ENCODE assay signal across 10 cellular contexts in genomic region chr5:14728109-14728938, GRCh38.
A peak's percentile ranks its signal among the peaks of the same experiment; 100 is the strongest.
DNase-seq lines count a peak whose midpoint lies in the region; ATAC-seq, FAIRE-seq and TF ChIP-seq lines count a peak whose summit lies in the region.
"Had no signal": no experiment of that assay in that cellular context is flagged by ENCODE, and none has a peak within 500 bp of the region (broad histone marks: within the 10 kb centered on the region; RNA-seq: fewer than 3 reads in every experiment).

No MANE protein-coding gene starts in this region.

- ATAC-seq in activated naive CD4-positive, alpha-beta T cell treated with anti-CD3 and anti-CD28 coated beads, Interleukin-2, amount 50 U/mL, for 72 hours, result no peak
- no peak for ATAC-seq in GM21447 (IDR thresholded peaks at IDR 0.05; ENCODE audit: unreplicated experiment)

- H2AFZ ChIP-seq in H1 (ENCODE audit: low read length), result peak overlapping the region; percentile 18; the same call in 1 of the 2 replicates

- H3K36me3 Mint-ChIP-seq in activated naive CD4-positive, alpha-beta T cell treated with anti-CD3 and anti-CD28 coated beads, Interleukin-2, amount 50 U/mL, for 24 hours, result peaks cover 16% of the 10 kb centered on the region
- H3K36me3 Mint-ChIP-seq in activated naive CD4-positive, alpha-beta T cell treated with anti-CD3 and anti-CD28 coated beads, Interleukin-2, amount 50 U/mL, for 72 hours, result peaks cover 0 to 35% of the 10 kb centered on the region in 2 donors

- 0 out of 2 replicates have a peak, but pooled peaks cover 3% of the 10 kb centered on the region for H3K23me2 ChIP-seq in H1 (ENCODE audit: low read depth, low read length)

- peak; percentile 39 to 87; a peak in 2 of 3 replicates for TF ChIP-seq EP300 in H1 (IDR thresholded peaks at IDR 0.05; ENCODE audit: borderline replicate concordance in 1 of 2, low read depth in 2 of 2, low read length in 2 of 2)
- peak in 1 of 2 donors; percentile 46 for TF ChIP-seq EP300 in tibial nerve (IDR thresholded peaks at IDR 0.05)

- H4K91ac ChIP-seq in H1 (replicated peaks; ENCODE audit: insufficient read length, low read length), result peak overlapping the region; percentile 45

- H3K9me3 ChIP-seq in H1 (ENCODE audit: insufficient read depth in 2 of 2, low read depth in 1 of 2, low read length in 1 of 2) (no peaks in the 10 kb centered on the region), tibial nerve (no peaks in the 10 kb centered on the region)
- H3K9me3 ChIP-seq: A549 had no signal

- H2AK5ac ChIP-seq in H1 (ENCODE audit: low read depth, low read length) (peak overlapping the region; percentile 29), mesendoderm (ENCODE audit: low read length) (peak overlapping the region; percentile 67)

- H3K4me1 ChIP-seq in H1 (replicated peaks in 1 of 4; ENCODE audit: control insufficient read depth in 3 of 4, insufficient read depth in 4 of 4, low read length in 3 of 4), result peaks cover 8 to 22% (median 17%) of the 10 kb centered on the region in 4 experiments
- H3K4me1 ChIP-seq in mesendoderm (ENCODE audit: control insufficient read depth, low read depth, low read length), result peaks cover 13% of the 10 kb centered on the region
- peaks cover 0 to 22% (median 8%) of the 10 kb centered on the region in 4 donors for H3K4me1 ChIP-seq in tibial nerve
- H3K4me1 ChIP-seq: A549 had no signal

- H2BK12ac ChIP-seq in H1 (ENCODE audit: low read depth, low read length), result peak overlapping the region; percentile 89

- no peaks in the 10 kb centered on the region for H3K36me3 ChIP-seq in H1 (ENCODE audit: control insufficient read depth in 2 of 4, insufficient read depth in 4 of 4, low read length in 3 of 4)
- H3K36me3 ChIP-seq in mesendoderm (ENCODE audit: control insufficient read depth, insufficient read depth, low read length), result no peaks in the 10 kb centered on the region
- peaks cover 0 to 49% (median under 1%) of the 10 kb centered on the region in 3 donors for H3K36me3 ChIP-seq in tibial nerve

- WGBS in H1 (ENCODE audit: extremely low coverage in 1 of 2, insufficient coverage in 1 of 2, insufficient read length in 1 of 2, insufficient replicate concordance in 2 of 2, low coverage in 1 of 2, low lambda C conversion rate in 2 of 2, missing lambda C conversion rate in 1 of 2), 2 experiments, result 33% methylated on average over 20 of the region's 20 CpGs; no CpG with 5 or more reads in 1 of the 2 experiments
- no CpG with 5 or more reads among the region's 20 CpGs for WGBS in mesendoderm (ENCODE audit: extremely low coverage, insufficient coverage, low lambda C conversion rate)
- 59 to 60% methylated on average over 20 of the region's 20 CpGs for WGBS in tibial nerve, 2 donors

- H2BK5ac ChIP-seq in H1 (ENCODE audit: low read depth, low read length) (peak overlapping the region; percentile 95), mesendoderm (ENCODE audit: low read length) (peak overlapping the region; percentile 71)

- TF ChIP-seq CTCF in H1 (IDR thresholded peaks at IDR 0.05; ENCODE audit: control extremely low read depth in 1 of 3, insufficient read depth in 1 of 3, low read depth in 1 of 3, low read length in 3 of 3) (no peak), tibial nerve (IDR thresholded peaks at IDR 0.05) (no peak)

- peak overlapping the region; percentile 95 for H3K18ac ChIP-seq in H1 (ENCODE audit: extremely low read depth, low read length)
- H3K18ac ChIP-seq in mesendoderm (ENCODE audit: low read length), result peak overlapping the region; percentile 24

- no peak overlapping the region for H3K4ac ChIP-seq in H1 (replicated peaks; ENCODE audit: insufficient read length, low read depth, low read length)
- H3K4ac ChIP-seq in mesendoderm (ENCODE audit: low read depth, low read length), result peak overlapping the region; percentile 66

- H3K9me3 Mint-ChIP-seq in activated naive CD4-positive, alpha-beta T cell treated with anti-CD3 and anti-CD28 coated beads, Interleukin-2, amount 50 U/mL, for 24 hours, result no peaks in the 10 kb centered on the region
- H3K9me3 Mint-ChIP-seq in activated naive CD4-positive, alpha-beta T cell treated with anti-CD3 and anti-CD28 coated beads, Interleukin-2, amount 50 U/mL, for 72 hours, result no peaks in the 10 kb centered on the region
- H3K9me3 Mint-ChIP-seq: activated T-cell treated with anti-CD3 and anti-CD28 coated beads, Interleukin-2, amount 50 U/mL, for 24 hours had no signal

- H2BK20ac ChIP-seq in H1 (ENCODE audit: low read length), result peak overlapping the region; percentile 99

- H3K23ac ChIP-seq in H1 (ENCODE audit: insufficient read length) (no peak overlapping the region), mesendoderm (ENCODE audit: low read length) (no peak overlapping the region)

- no peaks in the 10 kb centered on the region for H3K27me3 Mint-ChIP-seq in activated naive CD4-positive, alpha-beta T cell treated with anti-CD3 and anti-CD28 coated beads, Interleukin-2, amount 50 U/mL, for 24 hours
- H3K27me3 Mint-ChIP-seq: activated T-cell treated with anti-CD3 and anti-CD28 coated beads, Interleukin-2, amount 50 U/mL, for 24 hours had no signal

- H3K79me1 ChIP-seq in H1 (ENCODE audit: low read depth, low read length) (no peaks in the 10 kb centered on the region), mesendoderm (ENCODE audit: low read length) (no peaks in the 10 kb centered on the region)

- H3K4me3 Mint-ChIP-seq in activated naive CD4-positive, alpha-beta T cell treated with anti-CD3 and anti-CD28 coated beads, Interleukin-2, amount 50 U/mL, for 24 hours, result no peak overlapping the region
- H3K4me3 Mint-ChIP-seq: activated T-cell treated with anti-CD3 and anti-CD28 coated beads, Interleukin-2, amount 50 U/mL, for 24 hours had no signal

- H3K27ac Mint-ChIP-seq in activated naive CD4-positive, alpha-beta T cell treated with anti-CD3 and anti-CD28 coated beads, Interleukin-2, amount 50 U/mL, for 24 hours, result peak overlapping the region; percentile 55
- no peak overlapping the region for H3K27ac Mint-ChIP-seq in activated naive CD4-positive, alpha-beta T cell treated with anti-CD3 and anti-CD28 coated beads, Interleukin-2, amount 50 U/mL, for 72 hours
- H3K27ac Mint-ChIP-seq: activated T-cell treated with anti-CD3 and anti-CD28 coated beads, Interleukin-2, amount 50 U/mL, for 24 hours had no signal

- H4K8ac ChIP-seq in H1 (ENCODE audit: extremely low read depth, insufficient read depth, low read length), result no peak overlapping the region
- no peak overlapping the region for H4K8ac ChIP-seq in mesendoderm (ENCODE audit: low read depth, low read length)

- H3K4me2 ChIP-seq in H1 (ENCODE audit: insufficient read depth in 1 of 2, low read depth in 2 of 2, low read length in 2 of 2) (peak overlapping the region; percentile 56 to 81), mesendoderm (ENCODE audit: low read length) (no peak overlapping the region)
- H3K4me2 ChIP-seq: A549 had no signal

- peaks cover 21% of the 10 kb centered on the region for H3K4me1 Mint-ChIP-seq in activated naive CD4-positive, alpha-beta T cell treated with anti-CD3 and anti-CD28 coated beads, Interleukin-2, amount 50 U/mL, for 24 hours

- H3K14ac ChIP-seq in H1 (ENCODE audit: insufficient read length), result no peak overlapping the region

- TF ChIP-seq RAD21 in H1 (IDR thresholded peaks at IDR 0.05 in 1 of 2, conservative IDR thresholded peaks at IDR 0.05 in 1 of 2; ENCODE audit: low read depth in 2 of 2, low read length in 2 of 2), result peak in 1 of 2 experiments; percentile 18; a peak in 2 of 4 replicates

- H3K27me3 ChIP-seq in H1 (replicated peaks in 1 of 4; ENCODE audit: control insufficient read depth in 3 of 4, extremely low read depth in 1 of 4, insufficient read depth in 3 of 4, low read length in 3 of 4) (0 out of 7 replicates have a peak, but pooled peaks cover 0 to 2% (median 0%) of the 10 kb centered on the region in 4 experiments), mesendoderm (ENCODE audit: insufficient read depth, low read length, poor library complexity) (no peaks in the 10 kb centered on the region), tibial nerve (no peaks in the 10 kb centered on the region)

- FAIRE-seq in H1 (lab: Jason Lieb, UNC), result peak; percentile 86
- FAIRE-seq: A549 had no signal

- H3K4me3 ChIP-seq in H1 (ENCODE audit: extremely low read depth in 1 of 4, insufficient read depth in 2 of 4, low read depth in 3 of 4, low read length in 4 of 4) (peak overlapping the region in 3 of 4 experiments; percentile 12 to 34 (median 34); a peak in 4 of 8 replicates), mesendoderm (ENCODE audit: low read length) (no peak overlapping the region), tibial nerve (no peak overlapping the region)
- H3K4me3 ChIP-seq: A549 had no signal

- POLR2A ChIA-PET in H1 (lab: Charles Lee; ENCODE audit: partially characterized antibody), result interaction anchor here (0.7 to 1.7 kb wide), 4 partner anchors 9 to 144 kb away, joined by 3 to 5 read pairs (median 3); no protein-coding TSS in a partner anchor

- no peaks in the 10 kb centered on the region for H4K20me1 ChIP-seq in H1 (replicated peaks in 1 of 2; ENCODE audit: control insufficient read depth in 1 of 2, insufficient read depth in 2 of 2, low read length in 2 of 2)

- peak overlapping the region in 1 of 4 experiments; percentile 29; a peak in 2 of 7 replicates for H3K9ac ChIP-seq in H1 (replicated peaks in 1 of 4; ENCODE audit: extremely low read depth in 1 of 4, low read depth in 3 of 4, low read length in 3 of 4)
- H3K9ac ChIP-seq in mesendoderm (ENCODE audit: low read length), result peak overlapping the region; percentile 36

- H2BK120ac ChIP-seq in H1 (replicated peaks; ENCODE audit: low read depth, low read length) (peak overlapping the region; percentile 41), mesendoderm (ENCODE audit: low read depth, low read length) (no peak overlapping the region)

- no peak for DNase-seq in activated naive CD4-positive, alpha-beta T cell treated with anti-CD3 and anti-CD28 coated beads, Interleukin-2, amount 50 U/mL, for 72 hours (ENCODE audit: low spot score in 2 of 2)
- DNase-seq in H1 (ENCODE audit: low read depth in 1 of 2, low spot score in 2 of 2), result peak; percentile 83 to 85
- peak; percentile 84 for DNase-seq in mesendoderm
- no peak for DNase-seq in tibial nerve (ENCODE audit: low spot score in 2 of 2)
- DNase-seq in effector CD4-positive, alpha-beta T cell, result no peak
- no peak for DNase-seq in SIG-M5 treated with dmso at 0.1 percent for 504 hours (lab: John Stamatoyannopoulos, UW; ENCODE audit: unreplicated experiment)

- CTCF ChIA-PET in H1 (lab: Charles Lee; ENCODE audit: partially characterized antibody), result interaction anchor here (0.6 to 5.3 kb wide), 45 partner anchors 8 to 1267 kb away, joined by 3 to 93 read pairs (median 4); partner anchors contain the start of gene ANKH

- H2BK15ac ChIP-seq in H1 (ENCODE audit: low read length), result peak overlapping the region; percentile 95; the same call in 1 of the 2 replicates
- H2BK15ac ChIP-seq in mesendoderm (replicated peaks; ENCODE audit: low read depth), result no peak overlapping the region

- H3K27ac ChIP-seq in H1 (ENCODE audit: low read depth, low read length) (0 out of 2 replicates have a peak overlapping the region, but pooled peaks have one; percentile 37), mesendoderm (ENCODE audit: low read depth, low read length) (no peak overlapping the region), tibial nerve (peak overlapping the region; percentile 1 to 82 (median 66))
- H3K27ac ChIP-seq: A549 had no signal

- peak overlapping the region; percentile 7 for H4K5ac ChIP-seq in H1 (ENCODE audit: insufficient read length, low read depth, low read length)
- H4K5ac ChIP-seq in mesendoderm (ENCODE audit: low read length), result no peak overlapping the region

- H3K79me2 ChIP-seq in H1 (ENCODE audit: control insufficient read depth in 1 of 2, insufficient read depth in 2 of 2, low read length in 2 of 2), result no peaks in the 10 kb centered on the region
- no peaks in the 10 kb centered on the region for H3K79me2 ChIP-seq in mesendoderm (ENCODE audit: control insufficient read depth, insufficient read depth, low read length)

- no peak overlapping the region for H3K56ac ChIP-seq in H1 (replicated peaks; ENCODE audit: insufficient read length, low read depth, low read length)
- H3K56ac ChIP-seq in mesendoderm (ENCODE audit: low read length), result peak overlapping the region; percentile 79

- TF ChIP-seq POLR2A in H1 (IDR thresholded peaks at IDR 0.05; ENCODE audit: control extremely low read depth in 1 of 2, low read depth in 2 of 2, low read length in 2 of 2), result no peak
- no peak for TF ChIP-seq POLR2A in tibial nerve (IDR thresholded peaks at IDR 0.05)

Comparison
In these comparisons a context has a peak if more than half of its experiments do, and no peak if none do; other contexts are left out.
1. DNase-seq: peak in H1 (2 of 2) and mesendoderm (single experiment); none in activated naive CD4-positive, alpha-beta T cell treated with anti-CD3 and anti-CD28 coated beads, Interleukin-2, amount 50 U/mL, for 72 hours (0 of 2), tibial nerve (0 of 2), effector CD4-positive, alpha-beta T cell (single experiment) and SIG-M5 treated with dmso at 0.1 percent for 504 hours (single experiment).
2. H3K4me3 ChIP-seq: peak in H1 (3 of 4); none in mesendoderm (single experiment) and tibial nerve (0 of 4).